Comparison of ENCODE assay signal across 8 cellular contexts in the genomic region with DNA sequence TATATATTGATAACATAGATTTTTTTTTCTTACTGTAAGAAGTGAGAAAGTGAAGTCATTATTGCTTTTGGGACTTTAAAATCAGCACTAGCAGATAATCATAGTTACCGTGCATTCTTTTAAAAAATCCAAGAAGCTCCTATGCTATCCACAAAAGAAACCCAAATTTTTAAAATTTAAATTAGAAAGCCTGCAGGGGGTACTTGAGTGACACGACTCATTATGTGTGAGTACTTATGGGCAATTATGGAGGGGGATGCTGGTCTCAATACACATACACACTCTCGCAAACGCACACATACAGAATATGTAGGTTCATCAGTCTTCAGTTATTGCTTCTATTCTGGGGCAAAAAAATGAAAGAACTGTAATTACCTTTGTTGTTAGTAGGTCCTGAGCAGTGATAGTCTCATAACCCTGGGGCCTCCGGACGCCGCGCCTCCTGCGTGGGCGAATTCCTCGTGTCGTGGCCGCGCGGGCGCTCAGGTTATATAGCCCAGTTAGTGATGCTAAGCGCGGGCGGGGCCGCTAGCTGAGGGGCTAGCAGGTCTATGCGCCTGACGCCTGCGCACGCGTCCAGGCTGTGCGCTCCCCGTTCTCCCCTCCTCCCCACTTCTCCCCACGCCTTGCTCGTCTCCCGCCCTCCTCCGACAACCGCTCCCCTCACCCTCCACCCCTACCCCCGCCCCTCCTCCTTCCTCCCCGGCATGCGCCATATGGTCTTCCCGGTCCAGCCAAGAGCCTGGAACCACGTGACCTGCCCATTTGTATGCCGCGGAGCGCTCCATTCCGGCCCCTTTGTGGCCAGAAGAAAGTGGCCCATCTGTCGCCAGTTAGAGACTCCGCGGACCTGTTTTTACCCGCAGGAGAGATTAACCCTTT. TPM values are rescaled to one million over a fixed set of nuclear protein-coding genes. Genes with fewer than 3 reads are reported as not detected.
DNase-seq lines count a peak whose midpoint lies in the region; ATAC-seq and TF ChIP-seq lines count a peak whose summit lies in the region.

A gene (minus strand): TSS at position 463 of the 882 bp plus-strand sequence. CDS start 1,657 bp downstream, outside the sequence.

- H3K27ac Mint-ChIP-seq in chondrocyte (ENCODE audit: unreplicated experiment): no peak within 1 kb of the TSS

- H3K18ac ChIP-seq in trophoblast cell (ENCODE audit: low read length): no peak within 1 kb of the TSS

- H2BK120ac ChIP-seq in trophoblast cell (ENCODE audit: insufficient read depth, low read length, poor library complexity): no peak within 1 kb of the TSS

- H3K27me3 ChIP-seq in trophoblast cell (ENCODE audit: insufficient read depth, low read length): peaks cover 57% of the 10 kb centered on the region

- H2BK5ac ChIP-seq in trophoblast cell (ENCODE audit: low read depth, low read length, poor library complexity): no peak within 1 kb of the TSS

- no peak within 1 kb of the TSS for H3K23ac ChIP-seq in trophoblast cell (ENCODE audit: low read length)

- no CpG with 5 or more reads among the region's 45 CpGs for WGBS in trophoblast cell (ENCODE audit: extremely low coverage, insufficient coverage, insufficient read length)

- no peak within 1 kb of the TSS for H4K12ac ChIP-seq in trophoblast cell (ENCODE audit: low read depth, low read length)

- no peak within 1 kb of the TSS for H2AK5ac ChIP-seq in trophoblast cell (ENCODE audit: low read length)

- no peak within 1 kb of the TSS for H4K8ac ChIP-seq in trophoblast cell (ENCODE audit: low read depth, low read length)

- no peak within 1 kb of the TSS for H3K14ac ChIP-seq in trophoblast cell (ENCODE audit: low read length)

- H3K4me1 Mint-ChIP-seq in chondrocyte (ENCODE audit: low read depth): peaks cover 38% of the 10 kb centered on the region

- peaks cover 81% of the 10 kb centered on the region for H3K27me3 Mint-ChIP-seq in chondrocyte (ENCODE audit: low read depth)

- peaks cover 4% of the 10 kb centered on the region for H3K9me3 Mint-ChIP-seq in chondrocyte (ENCODE audit: low read depth)

- peak; percentile 40 for ATAC-seq in GM18861 (IDR thresholded peaks at IDR 0.05; ENCODE audit: unreplicated experiment)

- H3K4me1 ChIP-seq in trophoblast cell (ENCODE audit: control insufficient read depth in 1 of 2, insufficient read depth in 2 of 2, low read length in 2 of 2): peaks cover 20 to 30% of the 10 kb centered on the region in 2 experiments

- H3K4me2 ChIP-seq in trophoblast cell (ENCODE audit: low read length): peak within 1 kb of the TSS; percentile 50

- H3K36me3 Mint-ChIP-seq in chondrocyte (ENCODE audit: low read depth): peaks cover 7% of the 10 kb centered on the region

- DNase-seq in NCI-H2029 treated with DMSO at 0.1 percent for 48 hours (lab: John Stamatoyannopoulos, UW) (peak; percentile 41), chondrocyte (ENCODE audit: low spot score) (peak; percentile 75), trophoblast cell (no peak), kidney glomerular epithelial cell (lab: John Stamatoyannopoulos, UW) (no peak), NCI-H2107 treated with DMSO at 0.1 percent for 48 hours (lab: John Stamatoyannopoulos, UW; ENCODE audit: unreplicated experiment) (no peak), GM19238 (ENCODE audit: insufficient read length, low spot score) (no peak), AML-193 (lab: John Stamatoyannopoulos, UW) (no peak)

- TF ChIP-seq CTCF in chondrocyte (IDR thresholded peaks at IDR 0.05): no peak

- H2BK12ac ChIP-seq in trophoblast cell (ENCODE audit: low read length): no peak within 1 kb of the TSS

- no peak within 1 kb of the TSS for H4K91ac ChIP-seq in trophoblast cell (ENCODE audit: low read depth, low read length)

- no peaks in the 10 kb centered on the region for H3K79me2 ChIP-seq in trophoblast cell (ENCODE audit: control insufficient read depth, insufficient read depth, low read length, poor library complexity)

- peaks cover 11% of the 10 kb centered on the region for H3K9me3 ChIP-seq in trophoblast cell (ENCODE audit: insufficient read depth, low read depth, low read length)

- H3K27ac ChIP-seq in trophoblast cell (ENCODE audit: low read depth, low read length): no peak within 1 kb of the TSS

- H3K36me3 ChIP-seq in trophoblast cell (ENCODE audit: control insufficient read depth in 1 of 2, insufficient read depth in 2 of 2, low read length in 2 of 2): no peaks in the 10 kb centered on the region

- H3K4me3 ChIP-seq in trophoblast cell (ENCODE audit: low read depth, low read length): no peak within 1 kb of the TSS

- no peak within 1 kb of the TSS for H3K4ac ChIP-seq in trophoblast cell (ENCODE audit: low read depth, low read length)

- H2AFZ ChIP-seq in trophoblast cell (ENCODE audit: insufficient read depth, low read length, poor library complexity): no peak within 1 kb of the TSS

- H3K9ac ChIP-seq in trophoblast cell (ENCODE audit: low read length): no peak within 1 kb of the TSS

- H3K4me3 Mint-ChIP-seq in chondrocyte (ENCODE audit: unreplicated experiment): peak within 1 kb of the TSS; percentile 58

- H3K79me1 ChIP-seq in trophoblast cell (ENCODE audit: low read length): peaks cover 5% of the 10 kb centered on the region

RNA-seq across cellular contexts. Expression of the gene that starts here (rescaled TPM):
- total RNA-seq in chondrocyte: not detected in 3 replicates
- polyA plus RNA-seq in trophoblast cell (2013): 0.03 TPM in 2 replicates

Comparison
In these comparisons a context has a peak if more than half of its experiments do, and no peak if none do; other contexts are left out.
1. Peak in DNase-seq in chondrocyte; RNA of the gene not detected or under 1 TPM.